ENCODE assay signal across 20 cellular contexts in genomic region chr2:121418494-121419058, GRCh38.
DNase-seq lines count a peak whose midpoint lies in the region; ATAC-seq, FAIRE-seq and TF ChIP-seq lines count a peak whose summit lies in the region.
"Had no signal": no experiment of that assay in that cellular context is flagged by ENCODE, and none has a peak within 500 bp of the region (broad histone marks: within the 10 kb centered on the region; RNA-seq: fewer than 3 reads in every experiment).

No MANE protein-coding gene starts in this region.

- TF ChIP-seq POLR2A in HepG2 (IDR thresholded peaks at IDR 0.05; ENCODE audit: insufficient read depth in 1 of 2, low read depth in 2 of 2, low read length in 2 of 2) (no peak), tibial nerve (IDR thresholded peaks at IDR 0.05) (no peak)

- H3K4me1 ChIP-seq in liver (ENCODE audit: control insufficient read depth in 4 of 4, insufficient read depth in 4 of 4, low read length in 3 of 4) (peaks cover 4 to 40% (median 18%) of the 10 kb centered on the region in 4 donors), HepG2 (ENCODE audit: insufficient read depth, low read length) (no peaks in the 10 kb centered on the region), endodermal cell (ENCODE audit: control insufficient read depth, insufficient read depth, low read length) (no peaks in the 10 kb centered on the region), tibial nerve (no peaks in the 10 kb centered on the region)
- H3K4me1 ChIP-seq: HAP-1 had no signal

- no peak for ATAC-seq in HepG2

- H3K4me3 Mint-ChIP-seq in endodermal cell, result no peak overlapping the region
- no peak overlapping the region for H3K4me3 Mint-ChIP-seq in nephron progenitor cell
- no peak overlapping the region for H3K4me3 Mint-ChIP-seq in Calu3 (ENCODE audit: low read depth, unreplicated experiment)
- H3K4me3 Mint-ChIP-seq: B cell; CD4-positive, alpha-beta memory T cell had no signal

- WGBS in liver, result 49% methylated on average over 18 of the region's 18 CpGs
- 97% methylated on average over 18 of the region's 18 CpGs for WGBS in HepG2 (ENCODE audit: low lambda C conversion rate)
- 93 to 100% methylated on average over 7 to 18 of the region's 18 CpGs for WGBS in endodermal cell (ENCODE audit: insufficient coverage in 1 of 2, insufficient read length in 1 of 2), 2 experiments
- WGBS in tibial nerve, 2 donors, result 94% methylated on average over 18 of the region's 18 CpGs

- no peaks in the 10 kb centered on the region for H4K20me1 ChIP-seq in HepG2 (ENCODE audit: insufficient read depth, low read length)

- H3K27ac Mint-ChIP-seq in endodermal cell, result no peak overlapping the region
- peak overlapping the region; percentile 40 for H3K27ac Mint-ChIP-seq in nephron progenitor cell
- no peak overlapping the region for H3K27ac Mint-ChIP-seq in Calu3 (ENCODE audit: unreplicated experiment)
- H3K27ac Mint-ChIP-seq: B cell had no signal

- no peaks in the 10 kb centered on the region for H3K9me3 ChIP-seq in liver (ENCODE audit: control insufficient read depth in 4 of 4, low read length in 3 of 4)
- H3K9me3 ChIP-seq in HepG2 (ENCODE audit: low read length), result no peaks in the 10 kb centered on the region
- no peaks in the 10 kb centered on the region for H3K9me3 ChIP-seq in endodermal cell (ENCODE audit: control insufficient read depth, low read length)
- no peaks in the 10 kb centered on the region for H3K9me3 ChIP-seq in tibial nerve
- H3K9me3 ChIP-seq: HAP-1 had no signal

- H2AFZ ChIP-seq in HepG2 (ENCODE audit: low read length), result no peak overlapping the region
- H2AFZ ChIP-seq: GM23248 had no signal

- POLR2A ChIA-PET in HepG2 (lab: Yijun Ruan, JAX), result no interaction called here

- DNase-seq in HepG2 (ENCODE audit: low spot score) (no peak), endodermal cell (no peak), nephron progenitor cell (no peak), Calu3 (no peak), NCI-H1436 treated with DMSO at 0.1 percent for 48 hours (lab: John Stamatoyannopoulos, UW) (no peak), tibial nerve (ENCODE audit: low spot score in 2 of 2) (no peak)
- DNase-seq: ACHN; CD4-positive, alpha-beta memory T cell; DMS153; DMS79 treated with DMSO at 0.1 percent for 48 hours; EL; GM23248 had no signal

- H3K27me3 Mint-ChIP-seq in endodermal cell (ENCODE audit: insufficient read depth) (no peaks in the 10 kb centered on the region), nephron progenitor cell (ENCODE audit: low read depth, poor library complexity) (no peaks in the 10 kb centered on the region), Calu3 (ENCODE audit: unreplicated experiment) (no peaks in the 10 kb centered on the region)
- H3K27me3 Mint-ChIP-seq: B cell; CD4-positive, alpha-beta memory T cell had no signal

- intact Hi-C loops in HepG2 (cut with micrococcal nuclease; ENCODE audit: unreplicated experiment) (no loop called here), Calu3 (cut with micrococcal nuclease; ENCODE audit: unreplicated experiment) (no loop called here)

- H3K9me3 Mint-ChIP-seq in endodermal cell (no peaks in the 10 kb centered on the region), nephron progenitor cell (no peaks in the 10 kb centered on the region), Calu3 (ENCODE audit: low read depth, unreplicated experiment) (no peaks in the 10 kb centered on the region)
- H3K9me3 Mint-ChIP-seq: CD4-positive, alpha-beta memory T cell had no signal

- TF ChIP-seq EP300 in HepG2 (IDR thresholded peaks at IDR 0.05; ENCODE audit: low read depth in 2 of 2, low read length in 2 of 2) (no peak), HepG2 (CRISPR knock-in tag; IDR thresholded peaks at IDR 0.05; ENCODE audit: borderline replicate concordance) (no peak), tibial nerve (IDR thresholded peaks at IDR 0.05) (no peak)

- H3K4me1 Mint-ChIP-seq in endodermal cell (no peaks in the 10 kb centered on the region), nephron progenitor cell (no peaks in the 10 kb centered on the region), Calu3 (ENCODE audit: low read depth, unreplicated experiment) (no peaks in the 10 kb centered on the region)
- H3K4me1 Mint-ChIP-seq: B cell had no signal

- no peak overlapping the region for H3K4me2 ChIP-seq in HepG2 (ENCODE audit: low read depth, low read length)

- TF ChIP-seq RAD21 in liver (IDR thresholded peaks at IDR 0.05), result no peak
- no peak for TF ChIP-seq RAD21 in HepG2 (CRISPR knock-in tag; IDR thresholded peaks at IDR 0.05)

- no peak for FAIRE-seq in HepG2 (lab: Jason Lieb, UNC)
- FAIRE-seq: D721Med, G401.6, GM12891, HTR-8/SVneo had no signal

- no peak for TF ChIP-seq CTCF in liver (IDR thresholded peaks at IDR 0.05; ENCODE audit: low read depth, low read length, missing input control)
- TF ChIP-seq CTCF in HepG2 (CRISPR knock-in tag; IDR thresholded peaks at IDR 0.05), result no peak
- TF ChIP-seq CTCF in endodermal cell (conservative IDR thresholded peaks at IDR 0.05), result no peak
- no peak for TF ChIP-seq CTCF in nephron progenitor cell (IDR thresholded peaks at IDR 0.05)
- no peak for TF ChIP-seq CTCF in Calu3 (IDR thresholded peaks at IDR 0.05; ENCODE audit: unreplicated experiment)
- no peak for TF ChIP-seq CTCF in tibial nerve (IDR thresholded peaks at IDR 0.05)

- H3K9ac ChIP-seq in liver (ENCODE audit: low read depth in 1 of 2, low read length in 2 of 2), result peak overlapping the region; percentile 38 to 50
- no peak overlapping the region for H3K9ac ChIP-seq in HepG2 (ENCODE audit: insufficient read depth, low read depth, low read length)
- H3K9ac ChIP-seq in endodermal cell (ENCODE audit: extremely low read depth, low read length, poor library complexity, severe bottlenecking), result no peak overlapping the region
- H3K9ac ChIP-seq: GM23248 had no signal

- H3K36me3 ChIP-seq in liver (ENCODE audit: control insufficient read depth in 4 of 4, insufficient read depth in 3 of 4, low read depth in 1 of 4, low read length in 3 of 4) (peaks cover 0 to 10% (median 3%) of the 10 kb centered on the region in 4 donors), HepG2 (replicated peaks in 1 of 2; ENCODE audit: control insufficient read depth in 1 of 2, insufficient read depth in 2 of 2, low read length in 2 of 2) (peaks cover 14 to 52% of the 10 kb centered on the region in 2 experiments), endodermal cell (ENCODE audit: control insufficient read depth, insufficient read depth, low read length) (peaks cover 75% of the 10 kb centered on the region), tibial nerve (peaks cover 0 to 52% (median 0%) of the 10 kb centered on the region in 3 donors)
- H3K36me3 ChIP-seq: HAP-1 had no signal

- in situ Hi-C loops in HepG2 (cut with HindIII; ENCODE audit: extremely low pct_ligation_motif_present, low pct_unique_long_range_greater_than_20kb), result no loop called here

- CTCF ChIA-PET in HepG2 (lab: Yijun Ruan, JAX; ENCODE audit: low intra/inter-chr PET ratio, low total read pairs), result no interaction called here
- CTCF ChIA-PET in Calu3 (lab: Charles Lee), result no interaction called here

- H3K27ac ChIP-seq in liver (ENCODE audit: low read depth in 1 of 2, low read length in 2 of 2), result peak overlapping the region; percentile 62 to 76
- H3K27ac ChIP-seq in HepG2 (ENCODE audit: extremely low read length, insufficient read depth, low read length), result no peak overlapping the region
- H3K27ac ChIP-seq in endodermal cell (ENCODE audit: low read depth, low read length), result peak overlapping the region; percentile 21
- no peak overlapping the region for H3K27ac ChIP-seq in tibial nerve
- H3K27ac ChIP-seq: C4-2B, GM23248 had no signal

- no peaks in the 10 kb centered on the region for H3K79me2 ChIP-seq in HepG2 (ENCODE audit: insufficient read depth, low read length)

- H3K36me3 Mint-ChIP-seq in endodermal cell (ENCODE audit: low read depth) (peaks cover 47% of the 10 kb centered on the region), nephron progenitor cell (ENCODE audit: low read depth) (peaks cover 49% of the 10 kb centered on the region), Calu3 (ENCODE audit: insufficient read depth, unreplicated experiment) (peaks cover 5% of the 10 kb centered on the region)

- H3K4me3 ChIP-seq in liver (ENCODE audit: low read depth in 1 of 3, low read length in 3 of 3) (peak overlapping the region; percentile 42 to 55 (median 50)), HepG2 (replicated peaks in 1 of 3; ENCODE audit: insufficient read depth in 1 of 3, low read depth in 2 of 3, low read length in 3 of 3) (no peak overlapping the region), endodermal cell (ENCODE audit: low read length) (no peak overlapping the region), tibial nerve (no peak overlapping the region)
- H3K4me3 ChIP-seq: GM23248, HAP-1 had no signal

- BruUV-seq in HepG2 (replicated peaks; lab: Mats Ljungman, UMichigan), result no TSS peak
- BruUV-seq in Calu3 (replicated peaks; lab: Mats Ljungman, UMichigan), result no TSS peak

- H3K27me3 ChIP-seq in liver (ENCODE audit: control insufficient read depth in 4 of 4, insufficient read depth in 4 of 4, low read length in 3 of 4) (no peaks in the 10 kb centered on the region), HepG2 (ENCODE audit: control insufficient read depth in 1 of 2, insufficient read depth in 2 of 2, low read length in 2 of 2) (no peaks in the 10 kb centered on the region), endodermal cell (ENCODE audit: control insufficient read depth, insufficient read depth, low read length, poor library complexity, severe bottlenecking) (no peaks in the 10 kb centered on the region), tibial nerve (no peaks in the 10 kb centered on the region)

TF ChIP-seq in liver, 16 proteins besides CTCF, POLR2A, EP300 and RAD21:
- no peak for TF ChIP-seq TAF1 (conservative IDR thresholded peaks at IDR 0.05)

TF ChIP-seq in HepG2, 621 proteins besides CTCF, POLR2A, EP300 and RAD21:
- TF ChIP-seq MIER3 (CRISPR knock-in tag; IDR thresholded peaks at IDR 0.05; ENCODE audit: borderline replicate concordance), result no peak
- no peak for TF ChIP-seq SUZ12 (IDR thresholded peaks at IDR 0.05; ENCODE audit: low read depth, low read length)
- TF ChIP-seq PRPF4 (IDR thresholded peaks at IDR 0.05; ENCODE audit: low read depth, low read length, poor library complexity, severe bottlenecking), result no peak
- TF ChIP-seq NFKBIZ (CRISPR knock-in tag; IDR thresholded peaks at IDR 0.05), result no peak
- TF ChIP-seq ZNF496 (CRISPR knock-in tag; IDR thresholded peaks at IDR 0.05; ENCODE audit: insufficient replicate concordance), result no peak
- TF ChIP-seq PCBP2 (optimal IDR thresholded peaks at IDR 0.05; ENCODE audit: low read depth, low read length, poor library complexity, severe bottlenecking), result no peak
- TF ChIP-seq TCF12 (IDR thresholded peaks at IDR 0.05), result no peak
- TF ChIP-seq TCF12 (CRISPR knock-in tag; IDR thresholded peaks at IDR 0.05), result no peak
- TF ChIP-seq ZNF839 (CRISPR knock-in tag; IDR thresholded peaks at IDR 0.05; ENCODE audit: borderline replicate concordance), result no peak
- no peak for TF ChIP-seq ZNF790 (CRISPR knock-in tag; IDR thresholded peaks at IDR 0.05; ENCODE audit: borderline replicate concordance)
- no peak for TF ChIP-seq MEIS1 (CRISPR knock-in tag; IDR thresholded peaks at IDR 0.05; ENCODE audit: borderline replicate concordance)
- TF ChIP-seq CCDC6 (CRISPR knock-in tag; IDR thresholded peaks at IDR 0.05), result no peak

Comparison
In these comparisons a context has a peak if more than half of its experiments do, and no peak if none do; other contexts are left out.
1. H3K27ac ChIP-seq: peak in liver (2 of 2) and endodermal cell (single experiment); none in HepG2 (single experiment) and tibial nerve (0 of 4).
2. H3K4me3 ChIP-seq: peak in liver (3 of 3); none in HepG2 (0 of 3), endodermal cell (single experiment) and tibial nerve (0 of 4).
3. H3K9ac ChIP-seq: peak in liver (2 of 2); none in HepG2 (single experiment) and endodermal cell (single experiment).